ENCODE assay signal across 10 cellular contexts in genomic region chr2:46336560-46336959, GRCh38. TPM values are rescaled to one million over a fixed set of nuclear protein-coding genes. Genes with fewer than 3 reads are reported as not detected.
A peak's percentile ranks its signal among the peaks of the same experiment; 100 is the strongest.
DNase-seq lines count a peak whose midpoint lies in the region; ATAC-seq and TF ChIP-seq lines count a peak whose summit lies in the region.
"Had no signal": no experiment of that assay in that cellular context is flagged by ENCODE, and none has a peak within 500 bp of the region (broad histone marks: within the 10 kb centered on the region; RNA-seq: fewer than 3 reads in every experiment).

No MANE protein-coding gene starts in this region.

- no peak overlapping the region for H3K4me3 ChIP-seq in ascending aorta
- H3K4me3 ChIP-seq in right cardiac atrium (ENCODE audit: low read length), result no peak overlapping the region
- H3K4me3 ChIP-seq in spleen, result no peak overlapping the region
- H3K4me3 ChIP-seq: cardiac muscle cell had no signal

- H3K4me1 ChIP-seq in ascending aorta (peaks cover 18 to 80% of the 10 kb centered on the region in 2 donors), right cardiac atrium (ENCODE audit: control insufficient read depth, insufficient read depth, low read length) (peaks cover 61% of the 10 kb centered on the region), spleen (peaks cover 0 to 91% (median 48%) of the 10 kb centered on the region in 6 donors)

- H3K27me3 ChIP-seq in ascending aorta (no peaks in the 10 kb centered on the region), right cardiac atrium (ENCODE audit: control insufficient read depth, insufficient read depth) (no peaks in the 10 kb centered on the region), spleen (replicated peaks in 1 of 7) (no peaks in the 10 kb centered on the region)
- H3K27me3 ChIP-seq: cardiac muscle cell had no signal

- TF ChIP-seq POLR2A in spleen (IDR thresholded peaks at IDR 0.05), result no peak

- ATAC-seq in right cardiac atrium, result peak; percentile 6 to 17
- ATAC-seq in activated CD8-positive, alpha-beta memory T cell treated with anti-CD3 and anti-CD28 coated beads, Interleukin-2, amount 10 ng/mL, durations not matched to agents 7 days and 5 days, result no peak
- ATAC-seq in HG02970 (IDR thresholded peaks at IDR 0.05; ENCODE audit: low FRiP score, unreplicated experiment), result no peak

- 21% methylated on average over 3 of the region's 3 CpGs for WGBS in right cardiac atrium
- 69 to 88% (median 87%) methylated on average over 3 of the region's 3 CpGs for WGBS in spleen, 5 donors

- H3K27ac ChIP-seq in ascending aorta (peak overlapping the region; percentile 86 to 92), right cardiac atrium (ENCODE audit: low read length) (peak overlapping the region; percentile 82), spleen (peak overlapping the region in 6 of 8 donors; percentile 65 to 75 (median 72))
- H3K27ac ChIP-seq: cardiac muscle cell had no signal

- no peaks in the 10 kb centered on the region for H3K36me3 Mint-ChIP-seq in activated CD8-positive, alpha-beta memory T cell treated with anti-CD3 and anti-CD28 coated beads, Interleukin-2, amount 10 ng/mL, durations not matched to agents 7 days and 5 days

- no peak overlapping the region for H3K4me3 Mint-ChIP-seq in activated CD8-positive, alpha-beta memory T cell treated with anti-CD3 and anti-CD28 coated beads, Interleukin-2, amount 10 ng/mL, durations not matched to agents 7 days and 5 days

- H3K9me3 ChIP-seq in ascending aorta (no peaks in the 10 kb centered on the region), right cardiac atrium (ENCODE audit: control insufficient read depth, low read length) (no peaks in the 10 kb centered on the region), spleen (no peaks in the 10 kb centered on the region)

- CTCF ChIA-PET in activated CD8-positive, alpha-beta memory T cell treated with anti-CD3 and anti-CD28 coated beads, Interleukin-2, amount 10 ng/mL, durations not matched to agents 7 days and 5 days (lab: Charles Lee), result interaction anchor here (1.4 kb wide), 2 partner anchors 13 to 27 kb away, joined by 4 to 5 read pairs; no protein-coding TSS in a partner anchor

- TF ChIP-seq CTCF in ascending aorta (IDR thresholded peaks at IDR 0.05), result no peak
- TF ChIP-seq CTCF in spleen (IDR thresholded peaks at IDR 0.05 in 8 of 11, conservative IDR thresholded peaks at IDR 0.05 in 3 of 11), result no peak

- no peak overlapping the region for H3K27ac Mint-ChIP-seq in activated CD8-positive, alpha-beta memory T cell treated with anti-CD3 and anti-CD28 coated beads, Interleukin-2, amount 10 ng/mL, durations not matched to agents 7 days and 5 days

- peaks cover 12% of the 10 kb centered on the region for H3K27me3 Mint-ChIP-seq in activated CD8-positive, alpha-beta memory T cell treated with anti-CD3 and anti-CD28 coated beads, Interleukin-2, amount 10 ng/mL, durations not matched to agents 7 days and 5 days

- intact Hi-C loops in ascending aorta (cut with DNase I) (loop anchor here (2.0 to 5.0 kb wide), 2 partner anchors 38 to 41 kb away; no protein-coding TSS in a partner anchor), right cardiac atrium (cut with DNase I) (loop anchor here in 1 of 4 donors (5.0 kb wide), 1 partner anchor 39 kb away; the partner anchor contains the start of gene EPAS1), spleen (cut with DNase I; ENCODE audit: low total_unique reads) (no loop called here)

- H3K36me3 ChIP-seq in ascending aorta, result no peaks in the 10 kb centered on the region
- H3K36me3 ChIP-seq in spleen, result no peaks in the 10 kb centered on the region
- H3K36me3 ChIP-seq: cardiac muscle cell had no signal

- peaks cover 16% of the 10 kb centered on the region for H3K4me1 Mint-ChIP-seq in activated CD8-positive, alpha-beta memory T cell treated with anti-CD3 and anti-CD28 coated beads, Interleukin-2, amount 10 ng/mL, durations not matched to agents 7 days and 5 days

- no peaks in the 10 kb centered on the region for H3K9me3 Mint-ChIP-seq in activated CD8-positive, alpha-beta memory T cell treated with anti-CD3 and anti-CD28 coated beads, Interleukin-2, amount 10 ng/mL, durations not matched to agents 7 days and 5 days (ENCODE audit: low read depth)

- peak; percentile 74 for DNase-seq in HCEC 1CT
- DNase-seq in ascending aorta (ENCODE audit: low spot score in 2 of 2), result peak in 1 of 2 donors; percentile 73
- no peak for DNase-seq in right cardiac atrium
- DNase-seq in spleen, result no peak
- DNase-seq in activated CD8-positive, alpha-beta memory T cell treated with anti-CD3 and anti-CD28 coated beads, Interleukin-2, amount 10 ng/mL, durations not matched to agents 7 days and 5 days, result no peak
- DNase-seq in NK-92 (lab: John Stamatoyannopoulos, UW; ENCODE audit: unreplicated experiment), result no peak
- no peak for DNase-seq in NCI-H187 (lab: John Stamatoyannopoulos, UW)
- DNase-seq: activated CD4-positive, CD25-positive, alpha-beta regulatory T cell treated with anti-CD3 and anti-CD28 coated beads, Interleukin-2, amount 50 U/mL, for 72 hours had no signal

RNA-seq across cellular contexts. Expression of gene EPAS1, which starts 39.4 kb away (rescaled TPM):
- total RNA-seq in ascending aorta, result 1,738 TPM
- total RNA-seq in right cardiac atrium, result 100 to 1,000 TPM; 210 to 340 (median 268) TPM
- polyA plus RNA-seq in right cardiac atrium, result 149 TPM
- total RNA-seq in spleen, result 100 to 1,000 TPM; 145 to 330 (median 233) TPM
- polyA plus RNA-seq in spleen, result 10 to 100 TPM; 30.5 to 58.1 (median 38.5) TPM
- 10 to 100 TPM; 15.6 to 42.5 TPM for total RNA-seq in activated CD8-positive, alpha-beta memory T cell treated with anti-CD3 and anti-CD28 coated beads, Interleukin-2, amount 10 ng/mL, durations not matched to agents 7 days and 5 days

Comparison
In these comparisons a context has a peak if more than half of its experiments do, and no peak if none do; other contexts are left out.
1. ATAC-seq: peak in right cardiac atrium (2 of 2); none in activated CD8-positive, alpha-beta memory T cell treated with anti-CD3 and anti-CD28 coated beads, Interleukin-2, amount 10 ng/mL, durations not matched to agents 7 days and 5 days (single experiment) and HG02970 (single experiment).
2. Peak in every context shown above with its lines, with median percentiles within 50 percentile points of each other: H3K27ac ChIP-seq.